2 cellular contexts compared by ENCODE assay signal in genomic region chr1:151936653-151937052, GRCh38.
TF ChIP-seq lines count a peak whose summit lies in the region.

No MANE protein-coding gene starts in this region.

TF ChIP-seq in HEK293, 187 proteins besides CTCF, POLR2A, EP300 and RAD21 (continued from another document):
- no peak for TF ChIP-seq TSHZ1 (tag by site-specific recombination; IDR thresholded peaks at IDR 0.05; ENCODE audit: borderline replicate concordance)
- TF ChIP-seq ZNF175 (tag by site-specific recombination; IDR thresholded peaks at IDR 0.05) = no peak
- TF ChIP-seq ZIC2 (tag by site-specific recombination; IDR thresholded peaks at IDR 0.05) = peak; percentile 51
- TF ChIP-seq ZNF2 (tag by site-specific recombination; IDR thresholded peaks at IDR 0.05) = no peak
- no peak for TF ChIP-seq ZSCAN30 (tag by site-specific recombination; IDR thresholded peaks at IDR 0.05)
- TF ChIP-seq ZNF16 (tag by site-specific recombination; IDR thresholded peaks at IDR 0.05; ENCODE audit: low read depth) = no peak
- no peak for TF ChIP-seq ZSCAN18 (tag by site-specific recombination; IDR thresholded peaks at IDR 0.05)
- no peak for TF ChIP-seq IKZF3 (tag by site-specific recombination; IDR thresholded peaks at IDR 0.05)
- no peak for TF ChIP-seq ELK4 (IDR thresholded peaks at IDR 0.05; ENCODE audit: borderline replicate concordance, low read depth, low read length)
- no peak for TF ChIP-seq ZNF157 (tag by site-specific recombination; IDR thresholded peaks at IDR 0.05)
- peak; percentile 80 for TF ChIP-seq PRDM1 (tag by site-specific recombination; IDR thresholded peaks at IDR 0.05)
- no peak for TF ChIP-seq ZNF518A (tag by site-specific recombination; conservative IDR thresholded peaks at IDR 0.05; ENCODE audit: low read depth)
- no peak for TF ChIP-seq ZNF555 (tag by site-specific recombination; conservative IDR thresholded peaks at IDR 0.05)
- TF ChIP-seq ZNF184 (tag by site-specific recombination; IDR thresholded peaks at IDR 0.05) = no peak
- no peak for TF ChIP-seq ZNF311 (tag by site-specific recombination; IDR thresholded peaks at IDR 0.05; ENCODE audit: borderline replicate concordance)

TF ChIP-seq in WTC11, 78 proteins besides CTCF, POLR2A, EP300 and RAD21 (continued from another document):
- no peak for TF ChIP-seq E2F1 (CRISPR knock-in tag; IDR thresholded peaks at IDR 0.05)
- no peak for TF ChIP-seq MAX (CRISPR knock-in tag; IDR thresholded peaks at IDR 0.05)
- no peak for TF ChIP-seq FOXK1 (CRISPR knock-in tag; IDR thresholded peaks at IDR 0.05)
- no peak for TF ChIP-seq NR2C2 (CRISPR knock-in tag; IDR thresholded peaks at IDR 0.05)
- no peak for TF ChIP-seq IRF1 (CRISPR knock-in tag; IDR thresholded peaks at IDR 0.05)
- no peak for TF ChIP-seq ZMAT4 (CRISPR knock-in tag; IDR thresholded peaks at IDR 0.05)
- no peak for TF ChIP-seq PRDM15 (CRISPR knock-in tag; IDR thresholded peaks at IDR 0.05)
- TF ChIP-seq ZNF219 (CRISPR knock-in tag; IDR thresholded peaks at IDR 0.05; ENCODE audit: borderline replicate concordance) = no peak
- no peak for TF ChIP-seq JUN (CRISPR knock-in tag; IDR thresholded peaks at IDR 0.05)
- TF ChIP-seq ZNF396 (CRISPR knock-in tag; IDR thresholded peaks at IDR 0.05; ENCODE audit: borderline replicate concordance) = no peak
- no peak for TF ChIP-seq PRRX2 (CRISPR knock-in tag; IDR thresholded peaks at IDR 0.05)
- no peak for TF ChIP-seq ELF4 (CRISPR knock-in tag; IDR thresholded peaks at IDR 0.05; ENCODE audit: low read depth)
